8 cellular contexts compared by ENCODE assay signal in the genomic region with DNA sequence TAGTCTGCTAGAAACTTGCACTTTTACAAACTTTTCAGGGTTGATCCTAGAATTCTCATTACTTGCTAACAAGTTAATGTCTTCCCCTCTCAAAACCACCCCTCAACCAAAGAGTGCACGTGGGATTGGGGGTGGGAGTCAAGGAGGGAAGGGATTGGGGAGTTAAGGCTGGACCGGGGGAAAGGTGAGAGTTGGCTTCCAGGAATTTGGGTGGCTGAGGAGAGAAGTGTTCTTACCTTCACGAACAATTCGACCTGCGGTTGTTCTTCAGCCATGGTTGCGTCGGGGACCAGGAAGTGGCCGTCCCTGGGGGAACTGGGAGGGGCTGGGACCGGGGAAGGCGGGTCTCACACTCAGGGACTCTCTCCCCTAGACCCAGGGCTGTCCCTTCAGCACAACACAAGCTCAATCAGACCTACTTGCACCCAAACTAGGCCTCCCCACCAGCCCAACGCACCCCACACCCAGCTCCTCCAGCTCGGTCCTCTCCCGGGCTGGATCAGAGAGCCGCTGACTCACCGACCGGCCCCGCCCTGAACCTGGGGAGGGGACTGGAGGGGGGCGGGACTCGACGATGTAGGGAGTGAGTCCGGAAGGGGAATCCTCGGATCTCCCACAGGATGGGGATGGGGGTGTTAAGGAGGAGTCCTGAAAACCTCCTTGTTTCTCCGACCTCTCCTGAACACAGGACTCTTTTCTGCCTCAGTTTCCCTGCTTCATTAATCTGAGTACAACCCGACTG. TPM values are rescaled to one million over a fixed set of nuclear protein-coding genes. Genes with fewer than 3 reads are reported as not detected.
DNase-seq lines count a peak whose midpoint lies in the region; ATAC-seq and TF ChIP-seq lines count a peak whose summit lies in the region.

Gene CLIC1 (minus strand): TSS at position 505 of the 742 bp plus-strand sequence. CDS start 230 bp downstream, at position 275.

- H3K4me1 ChIP-seq in adipocyte (ENCODE audit: control insufficient read depth, insufficient read depth, low read length): peaks cover 45% of the 10 kb centered on the region
- peaks cover 5 to 75% (median 49%) of the 10 kb centered on the region in 12 donors for H3K4me1 ChIP-seq in heart left ventricle
- peaks cover 27% of the 10 kb centered on the region for H3K4me1 ChIP-seq in psoas muscle
- peaks cover 0 to 29% of the 10 kb centered on the region in 2 donors for H3K4me1 ChIP-seq in uterus

- H3K27ac ChIP-seq in heart left ventricle (peak within 1 kb of the TSS; percentile 69 to 99 (median 92)), psoas muscle (peak within 1 kb of the TSS; percentile 74), uterus (peak within 1 kb of the TSS; percentile 86 to 95)

- H3K9me3 ChIP-seq in adipocyte (ENCODE audit: control insufficient read depth, low read length): no peaks in the 10 kb centered on the region
- no peaks in the 10 kb centered on the region for H3K9me3 ChIP-seq in heart left ventricle
- H3K9me3 ChIP-seq in psoas muscle: no peaks in the 10 kb centered on the region
- H3K9me3 ChIP-seq in uterus: no peaks in the 10 kb centered on the region

- H3K36me3 ChIP-seq in adipocyte (ENCODE audit: control insufficient read depth, insufficient read depth, low read length, severe bottlenecking): peaks cover 28% of the 10 kb centered on the region
- peaks cover 3 to 34% (median 29%) of the 10 kb centered on the region in 9 donors for H3K36me3 ChIP-seq in heart left ventricle
- peaks cover 0 to 28% of the 10 kb centered on the region in 2 donors for H3K36me3 ChIP-seq in psoas muscle (ENCODE audit: insufficient read depth in 1 of 2, low read depth in 1 of 2)
- no peaks in the 10 kb centered on the region for H3K36me3 ChIP-seq in uterus

- ATAC-seq in heart left ventricle: peak; percentile 44 to 75 (median 70)
- peak; percentile 17 to 35 (median 24) for ATAC-seq in psoas muscle

- H3K9ac ChIP-seq in adipocyte (ENCODE audit: low read length): peak within 1 kb of the TSS; percentile 91

- DNase-seq in NCI-H2081 (lab: John Stamatoyannopoulos, UW) (peak; percentile 58 to 79), NCI-H2081 treated with DMSO at 0.1 percent for 48 hours (lab: John Stamatoyannopoulos, UW) (no peak), NB4 (ENCODE audit: low read depth) (peak; percentile 99), adipocyte (ENCODE audit: low read depth) (peak; percentile 95), heart left ventricle (peak; percentile 87 to 92 (median 89)), psoas muscle (peak; percentile 87 to 90), uterus (peak; percentile 90 to 93)

- TF ChIP-seq CTCF in NB4 (IDR thresholded peaks at IDR 0.05; ENCODE audit: low read depth, low read length): no peak
- TF ChIP-seq CTCF in heart left ventricle (IDR thresholded peaks at IDR 0.05): no peak
- no peak for TF ChIP-seq CTCF in psoas muscle (IDR thresholded peaks at IDR 0.05)
- TF ChIP-seq CTCF in uterus (IDR thresholded peaks at IDR 0.05): peak in 1 of 4 experiments; percentile 11

- intact Hi-C loops in T-helper 1 cell treated with Interleukin-12 subunit alpha and Interleukin-12 subunit beta and Interleukin-4 antibody, amounts not matched to agents 30 ng/mL and 1 ng/mL, for 36 hours (cut with micrococcal nuclease): loop anchor here (1.0 to 5.0 kb wide), 5 partner anchors 71 to 456 kb away; partner anchors contain the start of genes ATP6V1G2, GPSM3, MICB and NFKBIL1
- intact Hi-C loops in heart left ventricle (cut with DNase I): loop anchor here in 4 of 10 donors (5.0 to 10.0 kb wide), 5 partner anchors 34 to 99 kb away; partner anchors contain the start of genes ABHD16A (in 1 of the 4), HSPA1B (in 1 of the 4) and VARS1 (in 1 of the 4)
- intact Hi-C loops in psoas muscle (cut with DNase I): loop anchor here in 1 of 2 donors (5.0 kb wide), 1 partner anchor 69 kb away; the partner anchor contains the start of genes CSNK2B and LY6G5B
- intact Hi-C loops in uterus (cut with DNase I; ENCODE audit: low total_unique reads): loop anchor here (10.0 kb wide), 1 partner anchor 59 kb away; the partner anchor contains the start of gene VARS1

- TF ChIP-seq POLR2A in NB4 (IDR thresholded peaks at IDR 0.05; ENCODE audit: extremely low read depth, insufficient read length) (peak; percentile 87), heart left ventricle (IDR thresholded peaks at IDR 0.05) (peak in 1 of 2 donors; percentile 95), uterus (IDR thresholded peaks at IDR 0.05) (peak; percentile 94 to 96)

- H3K27me3 ChIP-seq in adipocyte (replicated peaks; ENCODE audit: control insufficient read depth, insufficient read depth, low read length): no peaks in the 10 kb centered on the region
- no peaks in the 10 kb centered on the region for H3K27me3 ChIP-seq in heart left ventricle
- H3K27me3 ChIP-seq in psoas muscle (ENCODE audit: insufficient read depth in 3 of 3, low read length in 2 of 3): peaks cover 0 to 11% (median 0%) of the 10 kb centered on the region in 3 donors
- H3K27me3 ChIP-seq in uterus: no peaks in the 10 kb centered on the region

- H3K4me3 ChIP-seq in NB4 (ENCODE audit: low read depth, low read length) (peak within 1 kb of the TSS; percentile 100), adipocyte (ENCODE audit: low read length) (peak within 1 kb of the TSS; percentile 89), heart left ventricle (peak within 1 kb of the TSS; percentile 40 to 91 (median 78)), psoas muscle (peak within 1 kb of the TSS; percentile 71), uterus (peak within 1 kb of the TSS; percentile 61 to 63)

- 0 to 2% (median 1%) methylated on average over 18 to 24 of the region's 24 CpGs for WGBS in heart left ventricle, 4 donors
- WGBS in psoas muscle, 3 donors: 5 to 9% (median 8%) methylated on average over 20 to 24 of the region's 24 CpGs

RNA-seq across cellular contexts. Expression of gene CLIC1, which starts in this region (rescaled TPM):
- 517 and 529 TPM in 2 replicates for total RNA-seq in T-helper 1 cell treated with Interleukin-12 subunit alpha and Interleukin-12 subunit beta and Interleukin-4 antibody, amounts not matched to agents 30 ng/mL and 1 ng/mL, for 36 hours
- total RNA-seq in heart left ventricle (100 to 1,000 TPM in 6 of 9 donors, 10 to 100 TPM in 3; 72.5 to 310 (median 124) TPM), psoas muscle (10 to 100 TPM; 29.1 to 51.2 (median 41.9) TPM), uterus (100 to 1,000 TPM; 173 to 328 (median 216) TPM)
- polyA plus RNA-seq in heart left ventricle (100 to 1,000 TPM in 1 of 2 donors, 10 to 100 TPM in 1; 68.0 to 392 TPM), psoas muscle (10 to 100 TPM; 20.6 to 85.9 (median 35.1) TPM)
